9 cellular contexts compared by ENCODE assay signal in the genomic region with DNA sequence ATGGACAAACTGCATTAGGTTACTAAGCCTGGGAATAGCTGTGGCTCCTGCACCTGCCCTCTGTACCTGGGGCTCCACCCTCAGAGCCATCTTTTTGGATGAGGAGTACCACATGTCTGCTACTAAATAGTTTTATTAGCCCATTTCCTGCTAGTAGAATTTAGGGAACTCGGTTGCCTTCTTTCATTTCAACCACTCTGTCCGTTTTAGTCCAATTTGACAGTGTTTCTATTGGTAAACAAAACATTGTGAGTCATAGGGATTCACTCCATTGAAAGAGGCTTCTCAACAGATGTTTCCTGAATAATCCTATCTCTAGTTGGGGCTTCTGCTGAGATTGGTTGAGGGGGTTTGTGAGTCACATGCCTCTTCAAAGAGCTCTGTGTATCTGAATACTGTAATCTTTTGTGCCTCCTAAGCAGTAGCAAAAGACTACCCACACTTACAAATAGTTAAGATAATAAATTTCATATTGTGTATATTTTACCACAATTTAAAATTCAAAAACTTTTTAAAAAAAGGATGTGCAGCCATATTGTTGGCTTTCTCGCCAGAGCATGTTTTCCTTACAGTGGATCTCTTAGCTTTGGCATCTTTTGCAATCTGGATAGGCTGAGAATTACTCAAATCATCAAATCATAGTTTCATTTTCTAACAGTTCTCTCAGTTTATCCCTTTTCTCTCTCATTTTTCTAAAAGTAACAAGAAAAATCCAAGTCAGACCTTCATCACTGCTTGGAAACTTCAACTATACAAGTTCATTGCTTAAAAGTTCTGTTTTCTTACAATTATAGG. TPM values are rescaled to one million over a fixed set of nuclear protein-coding genes. Genes with fewer than 3 reads are reported as not detected.
A peak's percentile ranks its signal among the peaks of the same experiment; 100 is the strongest.
DNase-seq lines count a peak whose midpoint lies in the region; ATAC-seq, FAIRE-seq and TF ChIP-seq lines count a peak whose summit lies in the region.
"Had no signal": no experiment of that assay in that cellular context is flagged by ENCODE, and none has a peak within 500 bp of the region (broad histone marks: within the 10 kb centered on the region; RNA-seq: fewer than 3 reads in every experiment).

No MANE protein-coding gene starts in this region.

- H3K9me1 ChIP-seq in keratinocyte (ENCODE audit: control insufficient read depth, extremely low read depth, insufficient read depth, low read length), result no peaks in the 10 kb centered on the region

- H3K9me3 ChIP-seq in keratinocyte (ENCODE audit: control insufficient read depth, low read depth, low read length), result no peaks in the 10 kb centered on the region

- H3K4me3 ChIP-seq in astrocyte of the spinal cord (ENCODE audit: low read depth, low read length) (no peak overlapping the region), keratinocyte (ENCODE audit: control insufficient read depth in 2 of 3, extremely low read depth in 1 of 3, insufficient read depth in 2 of 3, low read depth in 1 of 3, low read length in 3 of 3) (no peak overlapping the region), urinary bladder (ENCODE audit: low read depth, low read length) (no peak overlapping the region)

- peak; percentile 36 for FAIRE-seq in keratinocyte (lab: Jason Lieb, UNC)

- H4K20me1 ChIP-seq in keratinocyte (ENCODE audit: control insufficient read depth, extremely low read depth, insufficient read depth, low read length), result no peaks in the 10 kb centered on the region

- H3K9ac ChIP-seq in keratinocyte (ENCODE audit: control insufficient read depth, extremely low read depth, insufficient read depth, low read length), result no peak overlapping the region

- H3K27me3 Mint-ChIP-seq in activated CD4-positive, alpha-beta T cell treated with anti-CD3 and anti-CD28 coated beads, Interleukin-2, amount 10 ng/mL, durations not matched to agents 24 days and 14 days, result no peaks in the 10 kb centered on the region

- no peaks in the 10 kb centered on the region for H3K9me3 Mint-ChIP-seq in activated CD4-positive, alpha-beta T cell treated with anti-CD3 and anti-CD28 coated beads, Interleukin-2, amount 10 ng/mL, durations not matched to agents 24 days and 14 days
- H3K9me3 Mint-ChIP-seq: central memory CD8-positive, alpha-beta T cell had no signal

- dilution Hi-C loops in keratinocyte (cut with MboI; ENCODE audit: extremely low pct_ligation_motif_present, low sequenced_read_pairs), result no loop called here

- H3K4me2 ChIP-seq in keratinocyte (ENCODE audit: control insufficient read depth, extremely low read depth, insufficient read depth, low read depth, low read length), result no peak overlapping the region

- no peak overlapping the region for H3K4me3 Mint-ChIP-seq in activated CD4-positive, alpha-beta T cell treated with anti-CD3 and anti-CD28 coated beads, Interleukin-2, amount 10 ng/mL, durations not matched to agents 24 days and 14 days
- H3K4me3 Mint-ChIP-seq: central memory CD8-positive, alpha-beta T cell had no signal

- in situ Hi-C loops in astrocyte of the spinal cord (cut with HindIII; ENCODE audit: low sequenced_read_pairs), result no loop called here

- no peak for TF ChIP-seq CTCF in astrocyte of the spinal cord (IDR thresholded peaks at IDR 0.05; ENCODE audit: low read depth, low read length)
- no peak for TF ChIP-seq CTCF in keratinocyte (optimal IDR thresholded peaks at IDR 0.05 in 1 of 3, IDR thresholded peaks at IDR 0.05 in 1 of 3, conservative IDR thresholded peaks at IDR 0.05 in 1 of 3; ENCODE audit: extremely low read depth in 1 of 3, insufficient read depth in 2 of 3, low read length in 3 of 3)

- H3K27ac ChIP-seq in keratinocyte (ENCODE audit: control insufficient read depth, insufficient read depth, low read length) (peak overlapping the region; percentile 88), urinary bladder (ENCODE audit: low read depth) (peak overlapping the region; percentile 6)

- peaks cover 51% of the 10 kb centered on the region for H3K4me1 ChIP-seq in keratinocyte (ENCODE audit: control insufficient read depth, extremely low read depth, insufficient read depth, low read length)
- H3K4me1 ChIP-seq in urinary bladder (ENCODE audit: insufficient read depth), result no peaks in the 10 kb centered on the region

- peaks cover 0 to under 1% of the 10 kb centered on the region in 2 experiments for H3K36me3 ChIP-seq in keratinocyte (ENCODE audit: control insufficient read depth in 2 of 2, extremely low read depth in 1 of 2, insufficient read depth in 2 of 2, low read length in 2 of 2)
- H3K36me3 ChIP-seq in urinary bladder (ENCODE audit: insufficient read depth), result no peaks in the 10 kb centered on the region

- 45% methylated on average over 3 of the region's 3 CpGs for WGBS in urinary bladder

- DNase-seq in Right ventricle myocardium inferior (ENCODE audit: missing footprints), result no peak
- DNase-seq in cardiac septum (ENCODE audit: low spot score), result no peak
- peak; percentile 61 for DNase-seq in astrocyte of the spinal cord (ENCODE audit: low read depth, low spot score)
- DNase-seq in keratinocyte (ENCODE audit: low read depth, low spot score), result no peak
- DNase-seq in NCI-H510A treated with DMSO at 0.1 percent for 48 hours (lab: John Stamatoyannopoulos, UW), result no peak
- DNase-seq in activated CD4-positive, alpha-beta T cell treated with anti-CD3 and anti-CD28 coated beads, Interleukin-2, amount 10 ng/mL, durations not matched to agents 24 days and 14 days, result no peak

- H3K27me3 ChIP-seq in keratinocyte (ENCODE audit: control insufficient read depth, extremely low read depth, insufficient read depth, low read length), result no peaks in the 10 kb centered on the region

- no peaks in the 10 kb centered on the region for H3K4me1 Mint-ChIP-seq in activated CD4-positive, alpha-beta T cell treated with anti-CD3 and anti-CD28 coated beads, Interleukin-2, amount 10 ng/mL, durations not matched to agents 24 days and 14 days
- H3K4me1 Mint-ChIP-seq: central memory CD8-positive, alpha-beta T cell had no signal

- ATAC-seq in Right ventricle myocardium inferior, result peak; percentile 23
- ATAC-seq in GM18502 (IDR thresholded peaks at IDR 0.05; ENCODE audit: poor library complexity, unreplicated experiment), result no peak

- intact Hi-C loops in Right ventricle myocardium inferior (cut with DNase I) (no loop called here), cardiac septum (cut with DNase I) (no loop called here)
- intact Hi-C loops in activated CD4-positive, alpha-beta T cell treated with anti-CD3 and anti-CD28 coated beads, Interleukin-2, amount 10 ng/mL, durations not matched to agents 24 days and 14 days (cut with micrococcal nuclease), result no loop called here

- no peak overlapping the region for H3K27ac Mint-ChIP-seq in activated CD4-positive, alpha-beta T cell treated with anti-CD3 and anti-CD28 coated beads, Interleukin-2, amount 10 ng/mL, durations not matched to agents 24 days and 14 days

- H2AFZ ChIP-seq in keratinocyte (ENCODE audit: control insufficient read depth, low read length), result no peak overlapping the region

- H3K36me3 Mint-ChIP-seq in activated CD4-positive, alpha-beta T cell treated with anti-CD3 and anti-CD28 coated beads, Interleukin-2, amount 10 ng/mL, durations not matched to agents 24 days and 14 days (ENCODE audit: low read depth), result peaks cover 19% of the 10 kb centered on the region

- H3K79me2 ChIP-seq in keratinocyte (ENCODE audit: control insufficient read depth, insufficient read depth, low read length), result peaks cover 3% of the 10 kb centered on the region

RNA-seq across cellular contexts. Expression of a gene that starts 9.9 kb away (rescaled TPM):
- total RNA-seq in Right ventricle myocardium inferior (25.2 TPM), cardiac septum (21.6 TPM), urinary bladder (42.8 TPM)
- polyA plus RNA-seq in keratinocyte (15.6 to 36.6 TPM (median 33.4 TPM) in 3 replicates), urinary bladder (58.4 TPM)
- polyA plus RNA-seq in keratinocyte (2011; ENCODE audit: low read depth), result 12.9 TPM
- 24.8 and 46.1 TPM in 2 replicates for polyA plus RNA-seq in keratinocyte (2011; cell fraction: cytosol; rRNA removed)
- polyA plus RNA-seq in keratinocyte (2011; cell fraction: nucleus; rRNA removed), result 20.5 and 26.7 TPM in 2 replicates
- polyA plus RNA-seq in keratinocyte (2012; ENCODE audit: low replicate concordance), result 31.5 and 34.6 TPM in 2 replicates
- 1.9 to 9.4 TPM (median 4.4 TPM) in 3 replicates for polyA minus RNA-seq in keratinocyte
- polyA minus RNA-seq in keratinocyte (2011; cell fraction: cytosol; rRNA and poly(A)+ RNA removed), result 8.1 TPM
- polyA minus RNA-seq in keratinocyte (2011; cell fraction: nucleus; rRNA and poly(A)+ RNA removed), result 3.4 and 5.0 TPM in 2 replicates
- total RNA-seq in activated CD4-positive, alpha-beta T cell treated with anti-CD3 and anti-CD28 coated beads, Interleukin-2, amount 10 ng/mL, durations not matched to agents 24 days and 14 days, result 6.0 and 9.9 TPM in 2 replicates

RNA-seq across cellular contexts. Expression of a gene that starts 11.3 kb away (rescaled TPM):
- total RNA-seq in Right ventricle myocardium inferior, result 3.8 TPM
- total RNA-seq in cardiac septum, result 2.5 TPM
- polyA plus RNA-seq in keratinocyte, result 0.58 to 1.2 TPM (median 1.1 TPM) in 3 replicates
- polyA plus RNA-seq in keratinocyte (2011; ENCODE audit: low read depth), result 0.37 TPM
- 0.64 and 1.1 TPM in 2 replicates for polyA plus RNA-seq in keratinocyte (2011; cell fraction: cytosol; rRNA removed)
- polyA plus RNA-seq in keratinocyte (2011; cell fraction: nucleus; rRNA removed), result 0.33 and 0.88 TPM in 2 replicates
- polyA plus RNA-seq in keratinocyte (2012; ENCODE audit: low replicate concordance), result 0.83 and 1.3 TPM in 2 replicates
- 0.20 to 0.54 TPM (median 0.43 TPM) in 3 replicates for polyA minus RNA-seq in keratinocyte
- not detected for polyA minus RNA-seq in keratinocyte (2011; cell fraction: cytosol; rRNA and poly(A)+ RNA removed)
- polyA minus RNA-seq in keratinocyte (2011; cell fraction: nucleus; rRNA and poly(A)+ RNA removed), result 0.54 TPM in 1 of 2 replicates, not detected in the other
- total RNA-seq in urinary bladder, result 23.7 TPM
- polyA plus RNA-seq in urinary bladder, result 21.0 TPM
- total RNA-seq in activated CD4-positive, alpha-beta T cell treated with anti-CD3 and anti-CD28 coated beads, Interleukin-2, amount 10 ng/mL, durations not matched to agents 24 days and 14 days, result 0.12 and 0.72 TPM in 2 replicates

RNA-seq across cellular contexts. Expression of a gene that starts 36.4 kb away (rescaled TPM):
- total RNA-seq in Right ventricle myocardium inferior (93.9 TPM), cardiac septum (60.9 TPM), urinary bladder (211 TPM)
- polyA plus RNA-seq in keratinocyte (38.9 to 63.1 TPM (median 50.4 TPM) in 3 replicates), urinary bladder (75.3 TPM)
- 58.7 TPM for polyA plus RNA-seq in keratinocyte (2011; ENCODE audit: low read depth)
- polyA plus RNA-seq in keratinocyte (2011; cell fraction: cytosol; rRNA removed), result 33.6 and 66.5 TPM in 2 replicates
- 57.7 and 69.8 TPM in 2 replicates for polyA plus RNA-seq in keratinocyte (2011; cell fraction: nucleus; rRNA removed)
- polyA plus RNA-seq in keratinocyte (2012; ENCODE audit: low replicate concordance), result 32.3 and 46.8 TPM in 2 replicates
- polyA minus RNA-seq in keratinocyte, result 33.0 to 79.0 TPM (median 57.3 TPM) in 3 replicates
- 47.8 TPM for polyA minus RNA-seq in keratinocyte (2011; cell fraction: cytosol; rRNA and poly(A)+ RNA removed)
- polyA minus RNA-seq in keratinocyte (2011; cell fraction: nucleus; rRNA and poly(A)+ RNA removed), result 49.9 and 80.8 TPM in 2 replicates
- total RNA-seq in activated CD4-positive, alpha-beta T cell treated with anti-CD3 and anti-CD28 coated beads, Interleukin-2, amount 10 ng/mL, durations not matched to agents 24 days and 14 days, result 28.9 and 31.2 TPM in 2 replicates
